In the genomic region with DNA sequence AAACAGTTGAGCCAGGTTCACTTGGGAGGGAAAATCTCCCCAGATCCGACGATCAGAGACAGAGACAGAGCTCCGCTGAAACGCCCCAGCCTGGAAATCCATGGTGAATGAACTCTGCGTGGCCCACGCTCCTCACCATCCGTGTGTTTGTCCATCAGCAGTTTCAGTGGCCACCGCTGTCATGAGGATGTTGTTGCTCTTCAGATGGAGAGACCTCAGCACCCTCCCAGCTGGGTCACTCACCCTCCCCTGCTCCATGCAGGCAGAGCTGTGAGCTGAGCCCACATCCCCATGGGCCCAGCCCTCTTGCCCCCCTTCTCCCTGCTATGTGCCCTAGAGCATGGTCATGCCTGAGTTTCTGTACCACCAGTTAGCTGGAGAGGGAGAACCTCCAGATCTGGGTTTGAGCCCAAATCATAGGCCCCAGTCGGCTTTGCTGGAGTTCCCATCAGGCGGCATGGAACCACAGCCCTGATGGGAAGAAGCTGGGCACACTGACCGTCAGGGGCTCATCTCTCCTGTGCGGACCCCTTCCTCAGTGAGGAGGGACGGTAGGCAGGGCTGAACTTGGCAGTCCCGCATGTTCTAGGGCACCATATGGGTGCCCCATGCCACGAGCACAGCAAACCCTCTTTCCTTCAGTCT, we compare ENCODE assay signal across 17 cellular contexts.
DNase-seq lines count a peak whose midpoint lies in the region; ATAC-seq, FAIRE-seq and TF ChIP-seq lines count a peak whose summit lies in the region.
"Had no signal": no experiment of that assay in that cellular context is flagged by ENCODE, and none has a peak within 500 bp of the region (broad histone marks: within the 10 kb centered on the region; RNA-seq: fewer than 3 reads in every experiment).

No MANE protein-coding gene starts in this region.

- no peak overlapping the region for H2BK15ac ChIP-seq in neuronal stem cell (ENCODE audit: low read length)

- H3K79me2 ChIP-seq in HepG2 (ENCODE audit: insufficient read depth, low read length) = no peaks in the 10 kb centered on the region

- no peak overlapping the region for H4K8ac ChIP-seq in neuronal stem cell (ENCODE audit: low read depth, low read length)

- no peaks in the 10 kb centered on the region for H3K9me3 Mint-ChIP-seq in WTC11

- ATAC-seq in right lobe of liver (no peak), HepG2 (no peak), WTC11 (no peak), aorta (ENCODE audit: low FRiP score) (no peak)

- H3K9ac ChIP-seq in HepG2 (ENCODE audit: insufficient read depth, low read depth, low read length) = no peak overlapping the region
- no peak overlapping the region for H3K9ac ChIP-seq in neuronal stem cell (ENCODE audit: low read depth, low read length, poor library complexity)

- 0 out of 2 replicates have a peak overlapping the region, but pooled peaks have one; percentile 49 for H3K27ac Mint-ChIP-seq in WTC11

- TF ChIP-seq CTCF in right lobe of liver (IDR thresholded peaks at IDR 0.05) (no peak), HepG2 (CRISPR knock-in tag; IDR thresholded peaks at IDR 0.05) (no peak), WTC11 (IDR thresholded peaks at IDR 0.05) (no peak)

- H3K18ac ChIP-seq in neuronal stem cell (ENCODE audit: low read length) = peak overlapping the region; percentile 39

- POLR2A ChIA-PET in HepG2 (lab: Yijun Ruan, JAX) = no interaction called here
- POLR2A ChIA-PET in WTC11 (lab: Charles Lee) = no interaction called here

- no peak overlapping the region for H3K4me3 Mint-ChIP-seq in WTC11
- H3K4me3 Mint-ChIP-seq: CD14-positive monocyte had no signal

- H3K4me1 ChIP-seq in right lobe of liver (no peaks in the 10 kb centered on the region), HepG2 (ENCODE audit: insufficient read depth, low read length) (no peaks in the 10 kb centered on the region), neuronal stem cell (ENCODE audit: control insufficient read depth in 2 of 2, insufficient read depth in 1 of 2, low read depth in 1 of 2, low read length in 2 of 2) (no peaks in the 10 kb centered on the region), aorta (ENCODE audit: control insufficient read depth in 1 of 2, insufficient read depth in 2 of 2, low read length in 2 of 2) (no peaks in the 10 kb centered on the region)
- H3K4me1 ChIP-seq: SJSA1 had no signal

- no peaks in the 10 kb centered on the region for H3K79me1 ChIP-seq in neuronal stem cell (ENCODE audit: low read depth, low read length)

- H3K4ac ChIP-seq in neuronal stem cell (ENCODE audit: low read length) = no peak overlapping the region

- TF ChIP-seq POLR2A in right lobe of liver (IDR thresholded peaks at IDR 0.05) (no peak), HepG2 (IDR thresholded peaks at IDR 0.05; ENCODE audit: insufficient read depth in 1 of 2, low read depth in 2 of 2, low read length in 2 of 2) (no peak), GM12891 (IDR thresholded peaks at IDR 0.05; ENCODE audit: low read depth, low read length) (no peak)

- H3K36me3 ChIP-seq in right lobe of liver (no peaks in the 10 kb centered on the region), HepG2 (replicated peaks in 1 of 2; ENCODE audit: control insufficient read depth in 1 of 2, insufficient read depth in 2 of 2, low read length in 2 of 2) (no peaks in the 10 kb centered on the region), neuronal stem cell (replicated peaks in 1 of 2; ENCODE audit: control insufficient read depth in 2 of 2, insufficient read depth in 2 of 2, low read length in 2 of 2) (no peaks in the 10 kb centered on the region), aorta (ENCODE audit: control insufficient read depth in 1 of 2, insufficient read depth in 2 of 2, low read length in 1 of 2) (no peaks in the 10 kb centered on the region)
- H3K36me3 ChIP-seq: SJSA1 had no signal

- H3K4me3 ChIP-seq in right lobe of liver (no peak overlapping the region), HepG2 (replicated peaks in 1 of 3; ENCODE audit: insufficient read depth in 1 of 3, low read depth in 2 of 3, low read length in 3 of 3) (no peak overlapping the region), neuronal stem cell (ENCODE audit: low read length in 2 of 2) (no peak overlapping the region), aorta (ENCODE audit: low read length in 2 of 2) (no peak overlapping the region)
- H3K4me3 ChIP-seq: SJSA1 had no signal

- no peak overlapping the region for H2BK12ac ChIP-seq in neuronal stem cell (ENCODE audit: low read length)

- H3K4me2 ChIP-seq in HepG2 (ENCODE audit: low read depth, low read length) = no peak overlapping the region
- no peak overlapping the region for H3K4me2 ChIP-seq in neuronal stem cell (ENCODE audit: insufficient read depth, low read length, poor library complexity, severe bottlenecking)

- no peaks in the 10 kb centered on the region for H3K9me3 ChIP-seq in right lobe of liver
- H3K9me3 ChIP-seq in HepG2 (ENCODE audit: low read length) = no peaks in the 10 kb centered on the region
- no peaks in the 10 kb centered on the region for H3K9me3 ChIP-seq in neuronal stem cell (replicated peaks in 1 of 2; ENCODE audit: control insufficient read depth in 2 of 2, insufficient read depth in 1 of 2, low read depth in 1 of 2, low read length in 2 of 2)
- no peaks in the 10 kb centered on the region for H3K9me3 ChIP-seq in aorta (ENCODE audit: control insufficient read depth, low read length)
- H3K9me3 ChIP-seq: SJSA1 had no signal

- no peak overlapping the region for H2BK120ac ChIP-seq in neuronal stem cell (ENCODE audit: low read depth, low read length)

- H3K14ac ChIP-seq in neuronal stem cell (ENCODE audit: low read length) = peak overlapping the region; percentile 85

- H4K91ac ChIP-seq in neuronal stem cell (ENCODE audit: low read depth, low read length, poor library complexity) = no peak overlapping the region

- H2AFZ ChIP-seq in HepG2 (ENCODE audit: low read length) = no peak overlapping the region
- no peak overlapping the region for H2AFZ ChIP-seq in neuronal stem cell (ENCODE audit: low read length)

- CTCF ChIA-PET in HepG2 (lab: Yijun Ruan, JAX; ENCODE audit: low intra/inter-chr PET ratio, low total read pairs) (no interaction called here), WTC11 (lab: Charles Lee) (no interaction called here)

- 82% methylated on average over 5 of the region's 15 CpGs for WGBS in right lobe of liver (ENCODE audit: insufficient coverage, low coverage, low lambda C conversion rate, missing lambda C conversion rate)
- WGBS in HepG2 (ENCODE audit: low lambda C conversion rate) = 4% methylated on average over 5 of the region's 15 CpGs
- WGBS in neuronal stem cell (ENCODE audit: extremely low coverage in 2 of 2, insufficient read length in 2 of 2, insufficient replicate concordance in 1 of 2), 2 donors = no CpG with 5 or more reads among the region's 15 CpGs
- 96 to 98% methylated on average over 15 of the region's 15 CpGs for WGBS in aorta, 2 donors

- intact Hi-C loops in right lobe of liver (cut with DNase I) (no loop called here), HepG2 (cut with micrococcal nuclease; ENCODE audit: unreplicated experiment) (no loop called here), aorta (cut with DNase I) (no loop called here)

- in situ Hi-C loops in HepG2 (cut with HindIII; ENCODE audit: extremely low pct_ligation_motif_present, low pct_unique_long_range_greater_than_20kb) = no loop called here

- no peaks in the 10 kb centered on the region for H3K27me3 Mint-ChIP-seq in WTC11 (ENCODE audit: low read depth)

- peak overlapping the region; percentile 70 for H2AK5ac ChIP-seq in neuronal stem cell (ENCODE audit: low read depth, low read length)

- DNase-seq in right lobe of liver = peak in 2 of 3 donors; percentile 20 to 30
- no peak for DNase-seq in HepG2 (ENCODE audit: low spot score)
- no peak for DNase-seq in WTC11 (ENCODE audit: low spot score)
- no peak for DNase-seq in neuronal stem cell (ENCODE audit: low spot score)
- DNase-seq in aorta = peak; percentile 32 to 52
- no peak for DNase-seq in NCI-H1105 treated with DMSO at 0.1 percent for 48 hours (lab: John Stamatoyannopoulos, UW)
- no peak for DNase-seq in GM12891 (ENCODE audit: insufficient read length, low spot score)
- DNase-seq in KG1 (lab: John Stamatoyannopoulos, UW) = no peak
- DNase-seq: COR-L47, DMS153, EL, NCI-H1417 treated with DMSO at 0.1 percent for 48 hours, NCI-H2029 treated with DMSO at 0.1 percent for 48 hours, NCI-H510A had no signal

- no peaks in the 10 kb centered on the region for H3K4me1 Mint-ChIP-seq in WTC11

- H3K23ac ChIP-seq in neuronal stem cell (ENCODE audit: low read depth, low read length, poor library complexity) = peak overlapping the region; percentile 43

- no TSS peak for BruUV-seq in HepG2 (replicated peaks; lab: Mats Ljungman, UMichigan)

- TF ChIP-seq EP300 in HepG2 (IDR thresholded peaks at IDR 0.05; ENCODE audit: low read depth in 2 of 2, low read length in 2 of 2) = no peak
- no peak for TF ChIP-seq EP300 in HepG2 (CRISPR knock-in tag; IDR thresholded peaks at IDR 0.05; ENCODE audit: borderline replicate concordance)

- no peak overlapping the region for H3K27ac ChIP-seq in right lobe of liver
- no peak overlapping the region for H3K27ac ChIP-seq in HepG2 (ENCODE audit: extremely low read length, insufficient read depth, low read length)
- H3K27ac ChIP-seq in neuronal stem cell (replicated peaks; ENCODE audit: low read length) = no peak overlapping the region
- no peak overlapping the region for H3K27ac ChIP-seq in aorta (ENCODE audit: low read depth in 1 of 2, low read length in 2 of 2)
- H3K27ac ChIP-seq: SJSA1 had no signal

- no peak for TF ChIP-seq RAD21 in HepG2 (CRISPR knock-in tag; IDR thresholded peaks at IDR 0.05)

- FAIRE-seq in HepG2 (lab: Jason Lieb, UNC) (no peak), GM12891 (lab: Jason Lieb, UNC) (no peak)
- FAIRE-seq: H54 had no signal

- no peaks in the 10 kb centered on the region; the same call in 1 of the 2 replicates for H4K20me1 ChIP-seq in HepG2 (ENCODE audit: insufficient read depth, low read length)

- no peak overlapping the region for H2BK5ac ChIP-seq in neuronal stem cell (ENCODE audit: low read length)

- H3K27me3 ChIP-seq in right lobe of liver (no peaks in the 10 kb centered on the region), HepG2 (ENCODE audit: control insufficient read depth in 1 of 2, insufficient read depth in 2 of 2, low read length in 2 of 2) (peaks cover 14 to 89% of the 10 kb centered on the region in 2 experiments; a peak in 4 of 5 replicates), neuronal stem cell (ENCODE audit: control insufficient read depth in 3 of 3, insufficient read depth in 3 of 3, low read depth in 1 of 3, low read length in 3 of 3) (peaks cover 0 to 52% (median 0%) of the 10 kb centered on the region in 3 experiments), aorta (ENCODE audit: control insufficient read depth in 1 of 2, insufficient read depth in 2 of 2, low read length in 1 of 2) (no peaks in the 10 kb centered on the region)
- H3K27me3 ChIP-seq: SJSA1 had no signal

- H3K36me3 Mint-ChIP-seq in WTC11 = no peaks in the 10 kb centered on the region
- H3K36me3 Mint-ChIP-seq: CD14-positive monocyte had no signal

TF ChIP-seq in HepG2, 621 proteins besides CTCF, POLR2A, EP300 and RAD21 (continues in another document):
- TF ChIP-seq ZNF598 (CRISPR knock-in tag; IDR thresholded peaks at IDR 0.05; ENCODE audit: borderline replicate concordance) = no peak

TF ChIP-seq in WTC11, 78 proteins besides CTCF, POLR2A, EP300 and RAD21 (continues in another document):
- no peak for TF ChIP-seq JUN (CRISPR knock-in tag; IDR thresholded peaks at IDR 0.05)
- no peak for TF ChIP-seq JAZF1 (CRISPR knock-in tag; IDR thresholded peaks at IDR 0.05)

TF ChIP-seq in GM12891, 5 proteins besides CTCF, POLR2A, EP300 and RAD21:
- no peak for TF ChIP-seq SPI1 (IDR thresholded peaks at IDR 0.05; ENCODE audit: low read depth, low read length)

Comparison
In these comparisons a context has a peak if more than half of its experiments do, and no peak if none do; other contexts are left out.
1. DNase-seq: peak in right lobe of liver (2 of 3) and aorta (2 of 2); none in HepG2 (single experiment), WTC11 (single experiment), neuronal stem cell (single experiment), NCI-H1105 treated with DMSO at 0.1 percent for 48 hours (single experiment), GM12891 (single experiment) and KG1 (single experiment).